ENCODE assay signal across 33 cellular contexts in genomic region chr1:91682882-91683597, GRCh38.
DNase-seq lines count a peak whose midpoint lies in the region; ATAC-seq, FAIRE-seq and TF ChIP-seq lines count a peak whose summit lies in the region.
"Had no signal": no experiment of that assay in that cellular context is flagged by ENCODE, and none has a peak within 500 bp of the region (broad histone marks: within the 10 kb centered on the region; RNA-seq: fewer than 3 reads in every experiment).

No MANE protein-coding gene starts in this region.

- H3K56ac ChIP-seq in H1 (replicated peaks; ENCODE audit: insufficient read length, low read depth, low read length), result no peak overlapping the region

- H3K4me1 Mint-ChIP-seq in natural killer cell treated with Interleukin-12 subunit alpha and Interleukin-12 subunit beta and Interleukin-15 and Interleukin-18, amount 100 ng/mL, for 72 hours (ENCODE audit: low read depth in 2 of 2), result peaks cover 54 to 71% of the 10 kb centered on the region in 2 donors

- TF ChIP-seq POLR2A in H1 (IDR thresholded peaks at IDR 0.05; ENCODE audit: control extremely low read depth in 1 of 2, low read depth in 2 of 2, low read length in 2 of 2) (no peak), vagina (IDR thresholded peaks at IDR 0.05) (no peak), erythroblast (IDR thresholded peaks at IDR 0.05; ENCODE audit: low read length) (no peak)

- H3K4me1 ChIP-seq in left ventricle myocardium inferior, result peaks cover 50% of the 10 kb centered on the region
- peaks cover 8 to 16% (median 13%) of the 10 kb centered on the region in 4 experiments for H3K4me1 ChIP-seq in H1 (replicated peaks in 1 of 4; ENCODE audit: control insufficient read depth in 3 of 4, insufficient read depth in 4 of 4, low read length in 3 of 4)
- H3K4me1 ChIP-seq in vagina, result peaks cover 48% of the 10 kb centered on the region

- peak; percentile 19 for FAIRE-seq in H1 (lab: Jason Lieb, UNC)
- FAIRE-seq: A204.1, D721Med had no signal

- peak overlapping the region; percentile 94 to 96 for H3K27ac Mint-ChIP-seq in natural killer cell treated with Interleukin-12 subunit alpha and Interleukin-12 subunit beta and Interleukin-15 and Interleukin-18, amount 100 ng/mL, for 72 hours
- H3K27ac Mint-ChIP-seq: CD4-positive, CD25-positive, alpha-beta regulatory T cell; stimulated activated naive CD8-positive, alpha-beta T cell treated with anti-CD3 and anti-CD28 coated beads, Interleukin-15, Interleukin-2, amounts not matched to agents 100 ng/mL and 50 ng/mL, for 24 hours had no signal

- no peak overlapping the region for H2BK15ac ChIP-seq in H1 (ENCODE audit: low read length)

- H4K20me1 ChIP-seq in H1 (replicated peaks in 1 of 2; ENCODE audit: control insufficient read depth in 1 of 2, insufficient read depth in 2 of 2, low read length in 2 of 2), result no peaks in the 10 kb centered on the region

- no peak overlapping the region for H2BK12ac ChIP-seq in H1 (ENCODE audit: low read depth, low read length)

- H3K27ac ChIP-seq in left ventricle myocardium inferior (replicated peaks), result peak overlapping the region; percentile 50
- no peak overlapping the region for H3K27ac ChIP-seq in H1 (ENCODE audit: low read depth, low read length)
- H3K27ac ChIP-seq in vagina, result peak overlapping the region; percentile 79
- H3K27ac ChIP-seq: thyroid gland, WERI-Rb-1 had no signal

- no peak overlapping the region for H3K9ac ChIP-seq in H1 (replicated peaks in 1 of 4; ENCODE audit: extremely low read depth in 1 of 4, low read depth in 3 of 4, low read length in 3 of 4)

- no peak overlapping the region for H3K4me3 ChIP-seq in left ventricle myocardium inferior
- H3K4me3 ChIP-seq in H1 (ENCODE audit: extremely low read depth in 1 of 4, insufficient read depth in 2 of 4, low read depth in 3 of 4, low read length in 4 of 4), result no peak overlapping the region
- H3K4me3 ChIP-seq in vagina, result no peak overlapping the region
- H3K4me3 ChIP-seq: Peyer's patch, spleen, thyroid gland had no signal

- ATAC-seq in natural killer cell treated with Interleukin-12 subunit alpha and Interleukin-12 subunit beta and Interleukin-15 and Interleukin-18, amount 100 ng/mL, for 72 hours, result no peak
- ATAC-seq: activated T-cell treated with anti-CD3 and anti-CD28 coated beads, Interleukin-2, amount 50 U/mL, for 4 hours; HCT116 had no signal

- no peak overlapping the region for H3K4ac ChIP-seq in H1 (replicated peaks; ENCODE audit: insufficient read length, low read depth, low read length)

- no peaks in the 10 kb centered on the region for H3K27me3 Mint-ChIP-seq in natural killer cell treated with Interleukin-12 subunit alpha and Interleukin-12 subunit beta and Interleukin-15 and Interleukin-18, amount 100 ng/mL, for 72 hours
- H3K27me3 Mint-ChIP-seq: brain; CD4-positive, CD25-positive, alpha-beta regulatory T cell; stimulated activated naive CD8-positive, alpha-beta T cell treated with anti-CD3 and anti-CD28 coated beads, Interleukin-15, Interleukin-2, amounts not matched to agents 100 ng/mL and 50 ng/mL, for 24 hours had no signal

- no peaks in the 10 kb centered on the region for H3K9me3 ChIP-seq in left ventricle myocardium inferior (replicated peaks)
- no peaks in the 10 kb centered on the region for H3K9me3 ChIP-seq in H1 (ENCODE audit: insufficient read depth in 2 of 2, low read depth in 1 of 2, low read length in 1 of 2)
- no peaks in the 10 kb centered on the region for H3K9me3 ChIP-seq in vagina
- H3K9me3 ChIP-seq: Peyer's patch, spleen, thyroid gland had no signal

- H3K36me3 ChIP-seq in left ventricle myocardium inferior, result peaks cover 13% of the 10 kb centered on the region
- H3K36me3 ChIP-seq in H1 (ENCODE audit: control insufficient read depth in 2 of 4, insufficient read depth in 4 of 4, low read length in 3 of 4), result no peaks in the 10 kb centered on the region
- H3K36me3 ChIP-seq in vagina, result peaks cover 0 to 15% of the 10 kb centered on the region in 2 donors
- H3K36me3 ChIP-seq: Peyer's patch, thyroid gland, WERI-Rb-1 had no signal

- H3K4me2 ChIP-seq in H1 (ENCODE audit: insufficient read depth in 1 of 2, low read depth in 2 of 2, low read length in 2 of 2), result no peak overlapping the region; a peak in 1 of 4 replicates

- H3K9me3 Mint-ChIP-seq in natural killer cell treated with Interleukin-12 subunit alpha and Interleukin-12 subunit beta and Interleukin-15 and Interleukin-18, amount 100 ng/mL, for 72 hours, result no peaks in the 10 kb centered on the region
- H3K9me3 Mint-ChIP-seq: activated T-cell treated with anti-CD3 and anti-CD28 coated beads, Interleukin-2, amount 50 U/mL, for 4 hours; brain; neural crest cell; stimulated activated naive CD8-positive, alpha-beta T cell treated with anti-CD3 and anti-CD28 coated beads, Interleukin-15, Interleukin-2, amounts not matched to agents 100 ng/mL and 50 ng/mL, for 24 hours had no signal

- no peak overlapping the region for H4K8ac ChIP-seq in H1 (ENCODE audit: extremely low read depth, insufficient read depth, low read length)

- POLR2A ChIA-PET in H1 (lab: Charles Lee; ENCODE audit: partially characterized antibody), result no interaction called here

- H2BK20ac ChIP-seq in H1 (ENCODE audit: low read length), result no peak overlapping the region

- intact Hi-C loops in left ventricle myocardium inferior (cut with micrococcal nuclease), result no loop called here
- intact Hi-C loops in cardiac septum (cut with DNase I), result no loop called here
- intact Hi-C loops in vagina (cut with DNase I), result no loop called here

- no peak for TF ChIP-seq EP300 in H1 (IDR thresholded peaks at IDR 0.05; ENCODE audit: borderline replicate concordance in 1 of 2, low read depth in 2 of 2, low read length in 2 of 2)

- no peaks in the 10 kb centered on the region for H3K27me3 ChIP-seq in left ventricle myocardium inferior (ENCODE audit: low read depth)
- no peaks in the 10 kb centered on the region for H3K27me3 ChIP-seq in H1 (replicated peaks in 1 of 4; ENCODE audit: control insufficient read depth in 3 of 4, extremely low read depth in 1 of 4, insufficient read depth in 3 of 4, low read length in 3 of 4)
- no peaks in the 10 kb centered on the region for H3K27me3 ChIP-seq in vagina
- H3K27me3 ChIP-seq: Peyer's patch, spleen, thyroid gland had no signal

- H3K4me3 Mint-ChIP-seq in natural killer cell treated with Interleukin-12 subunit alpha and Interleukin-12 subunit beta and Interleukin-15 and Interleukin-18, amount 100 ng/mL, for 72 hours, result no peak overlapping the region
- H3K4me3 Mint-ChIP-seq: activated T-cell treated with anti-CD3 and anti-CD28 coated beads, Interleukin-2, amount 50 U/mL, for 4 hours; CD4-positive, CD25-positive, alpha-beta regulatory T cell; neural crest cell; stimulated activated naive CD8-positive, alpha-beta T cell treated with anti-CD3 and anti-CD28 coated beads, Interleukin-15, Interleukin-2, amounts not matched to agents 100 ng/mL and 50 ng/mL, for 24 hours had no signal

- TF ChIP-seq CTCF in left ventricle myocardium inferior (IDR thresholded peaks at IDR 0.05; ENCODE audit: borderline replicate concordance), result no peak
- no peak for TF ChIP-seq CTCF in H1 (IDR thresholded peaks at IDR 0.05; ENCODE audit: control extremely low read depth in 1 of 3, insufficient read depth in 1 of 3, low read depth in 1 of 3, low read length in 3 of 3)
- no peak for TF ChIP-seq CTCF in vagina (IDR thresholded peaks at IDR 0.05)

- no peaks in the 10 kb centered on the region for H3K23me2 ChIP-seq in H1 (ENCODE audit: low read depth, low read length)

- H3K18ac ChIP-seq in H1 (ENCODE audit: extremely low read depth, low read length), result no peak overlapping the region

- DNase-seq in left ventricle myocardium inferior, result no peak
- no peak for DNase-seq in cardiac septum (ENCODE audit: low spot score)
- no peak for DNase-seq in H1 (ENCODE audit: low read depth in 1 of 2, low spot score in 2 of 2)
- DNase-seq in natural killer cell treated with Interleukin-12 subunit alpha and Interleukin-12 subunit beta and Interleukin-15 and Interleukin-18, amount 100 ng/mL, for 72 hours (ENCODE audit: low spot score), result no peak
- DNase-seq in vagina (ENCODE audit: extremely low spot score in 2 of 2), result no peak
- DNase-seq in erythroblast (lab: John Stamatoyannopoulos, UW), result no peak
- no peak for DNase-seq in NOMO-1 treated with dmso at 0.1 percent for 144 hours (lab: John Stamatoyannopoulos, UW; ENCODE audit: unreplicated experiment)
- DNase-seq in SKM-1 (lab: John Stamatoyannopoulos, UW; ENCODE audit: unreplicated experiment), result no peak
- DNase-seq: activated CD4-positive, alpha-beta T cell treated with anti-CD3 and anti-CD28 coated beads for 48 hours; activated naive CD4-positive, alpha-beta T cell; activated T-cell treated with anti-CD3 and anti-CD28 coated beads, Interleukin-2, amount 50 U/mL, for 4 hours; AML-193; CD4-positive, CD25-positive, alpha-beta regulatory T cell; DND-41; hippocampal formation; Kasumi-1; mammary epithelial cell; NCI-H1436; NCI-H2081 treated with DMSO at 0.1 percent for 48 hours; NCI-H345; SHP77 treated with DMSO at 0.1 percent for 48 hours; spleen; stimulated activated CD4-positive, alpha-beta T cell treated with anti-CD3 and anti-CD28 coated beads, Interleukin-2, amount 100 ng/mL, for 24 hours; SW 1271; WERI-Rb-1 had no signal

- H3K14ac ChIP-seq in H1 (ENCODE audit: insufficient read length), result no peak overlapping the region

- H2AK5ac ChIP-seq in H1 (ENCODE audit: low read depth, low read length), result no peak overlapping the region

- H3K23ac ChIP-seq in H1 (ENCODE audit: insufficient read length), result no peak overlapping the region

- H3K36me3 Mint-ChIP-seq in natural killer cell treated with Interleukin-12 subunit alpha and Interleukin-12 subunit beta and Interleukin-15 and Interleukin-18, amount 100 ng/mL, for 72 hours, result peaks cover 30% of the 10 kb centered on the region
- H3K36me3 Mint-ChIP-seq: brain had no signal

- H3K79me2 ChIP-seq in H1 (ENCODE audit: control insufficient read depth in 1 of 2, insufficient read depth in 2 of 2, low read length in 2 of 2), result no peaks in the 10 kb centered on the region

- no peak for TF ChIP-seq RAD21 in H1 (IDR thresholded peaks at IDR 0.05 in 1 of 2, conservative IDR thresholded peaks at IDR 0.05 in 1 of 2; ENCODE audit: low read depth in 2 of 2, low read length in 2 of 2)

- H2BK5ac ChIP-seq in H1 (ENCODE audit: low read depth, low read length), result no peak overlapping the region

- H4K5ac ChIP-seq in H1 (ENCODE audit: insufficient read length, low read depth, low read length), result no peak overlapping the region

- H4K91ac ChIP-seq in H1 (replicated peaks; ENCODE audit: insufficient read length, low read length), result peak overlapping the region; percentile 1

- CTCF ChIA-PET in H1 (lab: Charles Lee; ENCODE audit: partially characterized antibody), result interaction anchor here (0.6 to 1.5 kb wide), 2 partner anchors 24 to 105 kb away, joined by 3 read pairs; no protein-coding TSS in a partner anchor

- H3K79me1 ChIP-seq in H1 (ENCODE audit: low read depth, low read length), result no peaks in the 10 kb centered on the region

- WGBS in H1 (ENCODE audit: extremely low coverage in 1 of 2, insufficient coverage in 1 of 2, insufficient read length in 1 of 2, insufficient replicate concordance in 2 of 2, low coverage in 1 of 2, low lambda C conversion rate in 2 of 2, missing lambda C conversion rate in 1 of 2), 2 experiments, result 86% methylated on average over 3 of the region's 3 CpGs; no CpG with 5 or more reads in 1 of the 2 experiments

- H2AFZ ChIP-seq in H1 (ENCODE audit: low read length), result peak overlapping the region; percentile 96

- H2BK120ac ChIP-seq in H1 (replicated peaks; ENCODE audit: low read depth, low read length), result no peak overlapping the region
